9 cellular contexts compared by ENCODE assay signal in genomic region chr12:15278816-15279658, GRCh38. TPM values are rescaled to one million over a fixed set of nuclear protein-coding genes. Genes with fewer than 3 reads are reported as not detected.
DNase-seq lines count a peak whose midpoint lies in the region; ATAC-seq lines count a peak whose summit lies in the region.
"Had no signal": no experiment of that assay in that cellular context is flagged by ENCODE, and none has a peak within 500 bp of the region (broad histone marks: within the 10 kb centered on the region; RNA-seq: fewer than 3 reads in every experiment).

No MANE protein-coding gene starts in this region.

- DNase-seq in A172 (ENCODE audit: low spot score) (peak; percentile 60), adipocyte (ENCODE audit: low read depth) (no peak), kidney tubule cell (ENCODE audit: low spot score) (peak; percentile 87), GDM1 (lab: John Stamatoyannopoulos, UW) (no peak)
- DNase-seq in Jurkat, Clone E6-1 (ENCODE audit: low read depth, low spot score), result peak; percentile 50
- DNase-seq in activated naive CD4-positive, alpha-beta T cell treated with anti-CD3 and anti-CD28 coated beads, Interleukin-2, amount 50 U/mL, for 16 hours, result no peak
- DNase-seq in activated naive CD4-positive, alpha-beta T cell treated with anti-CD3 and anti-CD28 coated beads, Interleukin-2, amount 10 ng/mL, durations not matched to agents 7 days and 5 days, result no peak

- H3K4me1 Mint-ChIP-seq in activated naive CD4-positive, alpha-beta T cell treated with anti-CD3 and anti-CD28 coated beads, Interleukin-2, amount 10 ng/mL, durations not matched to agents 7 days and 5 days, result peaks cover 9% of the 10 kb centered on the region

- H3K27me3 Mint-ChIP-seq in activated naive CD4-positive, alpha-beta T cell treated with anti-CD3 and anti-CD28 coated beads, Interleukin-2, amount 10 ng/mL, durations not matched to agents 7 days and 5 days, result no peaks in the 10 kb centered on the region

- no peak overlapping the region for H3K4me3 ChIP-seq in Jurkat, Clone E6-1 (ENCODE audit: low read length)
- H3K4me3 ChIP-seq in adipocyte (ENCODE audit: low read length), result peak overlapping the region; percentile 68

- H3K27ac Mint-ChIP-seq in activated naive CD4-positive, alpha-beta T cell treated with anti-CD3 and anti-CD28 coated beads, Interleukin-2, amount 10 ng/mL, durations not matched to agents 7 days and 5 days, result no peak overlapping the region

- peak overlapping the region; percentile 56 for H3K9ac ChIP-seq in adipocyte (ENCODE audit: low read length)

- peaks cover 31% of the 10 kb centered on the region for H3K4me1 ChIP-seq in adipocyte (ENCODE audit: control insufficient read depth, insufficient read depth, low read length)

- no peaks in the 10 kb centered on the region for H3K36me3 Mint-ChIP-seq in activated naive CD4-positive, alpha-beta T cell treated with anti-CD3 and anti-CD28 coated beads, Interleukin-2, amount 10 ng/mL, durations not matched to agents 7 days and 5 days

- no peaks in the 10 kb centered on the region for H3K9me3 ChIP-seq in adipocyte (ENCODE audit: control insufficient read depth, low read length)
- H3K9me3 ChIP-seq: neutrophil had no signal

- H3K4me3 Mint-ChIP-seq in activated naive CD4-positive, alpha-beta T cell treated with anti-CD3 and anti-CD28 coated beads, Interleukin-2, amount 10 ng/mL, durations not matched to agents 7 days and 5 days, result no peak overlapping the region

- H3K27me3 ChIP-seq in adipocyte (replicated peaks; ENCODE audit: control insufficient read depth, insufficient read depth, low read length), result no peaks in the 10 kb centered on the region

- no peaks in the 10 kb centered on the region for H3K9me3 Mint-ChIP-seq in activated naive CD4-positive, alpha-beta T cell treated with anti-CD3 and anti-CD28 coated beads, Interleukin-2, amount 10 ng/mL, durations not matched to agents 7 days and 5 days

- no peaks in the 10 kb centered on the region for H3K36me3 ChIP-seq in adipocyte (ENCODE audit: control insufficient read depth, insufficient read depth, low read length, severe bottlenecking)
- H3K36me3 ChIP-seq: neutrophil had no signal

- CTCF ChIA-PET in activated naive CD4-positive, alpha-beta T cell treated with anti-CD3 and anti-CD28 coated beads, Interleukin-2, amount 10 ng/mL, durations not matched to agents 7 days and 5 days (lab: Charles Lee), result interaction anchor here (0.6 to 6.1 kb wide), 4 partner anchors 13 to 305 kb away, joined by 3 to 36 read pairs (median 3); partner anchors contain the start of gene RERG

- peak; percentile 77 for ATAC-seq in GM19351 (IDR thresholded peaks at IDR 0.05; ENCODE audit: unreplicated experiment)

RNA-seq across cellular contexts. Expression of gene PTPRO, which starts 43.3 kb away (rescaled TPM):
- total RNA-seq in A172 (2014; rRNA removed; shearing (Covaris generic)), result not detected in 2 replicates
- polyA plus RNA-seq in Jurkat, Clone E6-1 (2012; ENCODE audit: insufficient read depth, insufficient read length), result not detected

RNA-seq across cellular contexts. Expression of gene RERG, which starts 57.8 kb away (rescaled TPM):
- not detected in 2 replicates for total RNA-seq in A172 (2014; rRNA removed; shearing (Covaris generic))
- polyA plus RNA-seq in Jurkat, Clone E6-1 (2012; ENCODE audit: insufficient read depth, insufficient read length), result not detected

Comparison
In these comparisons a context has a peak if more than half of its experiments do, and no peak if none do; other contexts are left out.
1. DNase-seq: peak in A172 (single experiment), Jurkat, Clone E6-1 (single experiment) and kidney tubule cell (single experiment); none in adipocyte (single experiment), activated naive CD4-positive, alpha-beta T cell treated with anti-CD3 and anti-CD28 coated beads, Interleukin-2, amount 50 U/mL, for 16 hours (single experiment), GDM1 (single experiment) and activated naive CD4-positive, alpha-beta T cell treated with anti-CD3 and anti-CD28 coated beads, Interleukin-2, amount 10 ng/mL, durations not matched to agents 7 days and 5 days (single experiment).